Comparison of ENCODE assay signal across 11 cellular contexts in the genomic region with DNA sequence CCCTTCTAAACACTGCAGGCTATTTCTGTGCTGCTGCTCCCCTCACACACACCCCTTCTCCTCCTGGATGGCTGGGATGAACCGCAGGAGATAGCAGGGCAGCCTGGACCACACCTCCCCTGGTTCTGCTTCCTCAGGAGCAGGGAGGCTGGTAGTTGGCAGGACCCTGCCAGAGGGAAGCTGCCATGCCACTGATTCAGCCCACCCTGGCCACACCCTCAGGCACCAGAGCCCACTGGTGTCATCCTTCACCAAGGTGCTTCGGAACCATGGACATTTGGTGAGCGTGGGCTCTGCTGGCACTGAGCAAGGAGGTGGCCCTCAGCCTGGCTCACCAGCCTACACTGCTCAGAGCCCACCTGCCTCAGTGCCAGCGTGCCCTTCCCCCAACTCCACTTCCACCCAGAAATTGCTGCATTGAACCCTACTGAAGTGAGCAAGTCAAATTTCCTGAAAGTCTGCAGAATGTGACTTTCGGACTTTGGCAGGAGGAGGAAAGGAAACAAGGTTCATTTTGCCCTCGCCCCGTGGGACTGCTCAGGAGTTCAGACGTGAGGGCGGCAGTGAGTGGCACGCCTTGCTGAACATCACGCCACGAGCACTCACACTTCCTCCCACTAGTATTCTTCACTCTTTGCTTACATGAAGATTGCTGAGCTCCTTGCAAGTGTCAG. TPM values are rescaled to one million over a fixed set of nuclear protein-coding genes. Genes with fewer than 3 reads are reported as not detected.
A peak's percentile ranks its signal among the peaks of the same experiment; 100 is the strongest.
DNase-seq lines count a peak whose midpoint lies in the region; ATAC-seq, FAIRE-seq and TF ChIP-seq lines count a peak whose summit lies in the region.
"Had no signal": no experiment of that assay in that cellular context is flagged by ENCODE, and none has a peak within 500 bp of the region (broad histone marks: within the 10 kb centered on the region; RNA-seq: fewer than 3 reads in every experiment).

No MANE protein-coding gene starts in this region.

- no peak for DNase-seq in GM12892 (ENCODE audit: insufficient read length)
- peak; percentile 53 for DNase-seq in activated B cell treated with CpG ODN at 0.5 μM for 24 hours
- no peak for DNase-seq in keratinocyte (ENCODE audit: low read depth, low spot score)
- no peak for DNase-seq in GF-D8 (lab: John Stamatoyannopoulos, UW)
- no peak for DNase-seq in 8988T
- no peak for DNase-seq in SIG-M5 (lab: John Stamatoyannopoulos, UW)
- DNase-seq: activated CD4-positive, alpha-beta T cell treated with anti-CD3 and anti-CD28 coated beads, Interleukin-2, amount 10 ng/mL, durations not matched to agents 7 days and 5 days; NCI-H1092 treated with DMSO at 0.1 percent for 48 hours had no signal

- H3K9ac ChIP-seq in keratinocyte (ENCODE audit: control insufficient read depth, extremely low read depth, insufficient read depth, low read length) (no peak overlapping the region), skeletal muscle satellite cell (ENCODE audit: low read depth, low read length) (peak overlapping the region; percentile 61)

- no peak overlapping the region for H2AFZ ChIP-seq in keratinocyte (ENCODE audit: control insufficient read depth, low read length)

- H3K4me3 ChIP-seq in keratinocyte (ENCODE audit: control insufficient read depth in 2 of 3, extremely low read depth in 1 of 3, insufficient read depth in 2 of 3, low read depth in 1 of 3, low read length in 3 of 3) (no peak overlapping the region), skeletal muscle satellite cell (ENCODE audit: low read length) (peak overlapping the region; percentile 64)

- no peak for TF ChIP-seq POLR2A in GM12892 (IDR thresholded peaks at IDR 0.05; ENCODE audit: low read depth, low read length)

- H3K36me3 ChIP-seq in keratinocyte (ENCODE audit: control insufficient read depth in 2 of 2, extremely low read depth in 1 of 2, insufficient read depth in 2 of 2, low read length in 2 of 2) (no peaks in the 10 kb centered on the region), skeletal muscle satellite cell (ENCODE audit: insufficient read depth, low read length) (no peaks in the 10 kb centered on the region)

- intact Hi-C loops in activated B cell treated with CpG ODN at 0.5 μM for 24 hours (cut with micrococcal nuclease) = loop anchor here (1.0 to 2.0 kb wide), 5 partner anchors 13 to 37 kb away; no protein-coding TSS in a partner anchor

- H3K27ac Mint-ChIP-seq in activated B cell treated with CpG ODN at 0.5 μM for 24 hours = peak overlapping the region; percentile 89

- CTCF ChIA-PET in activated B cell treated with CpG ODN at 0.5 μM for 24 hours (lab: Charles Lee) = interaction anchor here (0.6 to 4.8 kb wide), 8 partner anchors 10 to 80 kb away, joined by 3 to 45 read pairs (median 3); a partner anchor contains a TSS

- POLR2A ChIA-PET in activated B cell treated with CpG ODN at 0.5 μM for 24 hours (lab: Charles Lee) = interaction anchor here (0.7 to 20.1 kb wide), 12 partner anchors 8 to 147 kb away, joined by 3 to 504 read pairs (median 7); a partner anchor contains a TSS

- H3K4me1 Mint-ChIP-seq in activated B cell treated with CpG ODN at 0.5 μM for 24 hours = peaks cover 64% of the 10 kb centered on the region

- no peaks in the 10 kb centered on the region for H4K20me1 ChIP-seq in keratinocyte (ENCODE audit: control insufficient read depth, extremely low read depth, insufficient read depth, low read length)

- H3K27me3 ChIP-seq in keratinocyte (ENCODE audit: control insufficient read depth, extremely low read depth, insufficient read depth, low read length) = peaks cover 21% of the 10 kb centered on the region
- peaks cover 24% of the 10 kb centered on the region for H3K27me3 ChIP-seq in skeletal muscle satellite cell (ENCODE audit: control insufficient read depth, insufficient read depth, low read length)

- H3K4me2 ChIP-seq in keratinocyte (ENCODE audit: control insufficient read depth, extremely low read depth, insufficient read depth, low read depth, low read length) (peak overlapping the region; percentile 58), skeletal muscle satellite cell (ENCODE audit: low read length) (peak overlapping the region; percentile 83)

- no peaks in the 10 kb centered on the region for H3K79me2 ChIP-seq in keratinocyte (ENCODE audit: control insufficient read depth, insufficient read depth, low read length)

- peak; percentile 81 for FAIRE-seq in GM12892 (lab: Jason Lieb, UNC)
- FAIRE-seq in keratinocyte (lab: Jason Lieb, UNC) = no peak
- FAIRE-seq: colon had no signal

- H3K4me1 ChIP-seq in keratinocyte (ENCODE audit: control insufficient read depth, extremely low read depth, insufficient read depth, low read length) (peaks cover 11% of the 10 kb centered on the region), skeletal muscle satellite cell (ENCODE audit: control insufficient read depth, insufficient read depth, low read length) (peaks cover 15% of the 10 kb centered on the region)

- dilution Hi-C loops in keratinocyte (cut with MboI; ENCODE audit: extremely low pct_ligation_motif_present, low sequenced_read_pairs) = no loop called here

- ATAC-seq in activated B cell treated with CpG ODN at 0.5 μM for 24 hours (ENCODE audit: low read depth) (peak; percentile 89), HG02884 (IDR thresholded peaks at IDR 0.05; ENCODE audit: unreplicated experiment) (no peak)

- H3K4me3 Mint-ChIP-seq in activated B cell treated with CpG ODN at 0.5 μM for 24 hours = peak overlapping the region; percentile 78
- H3K4me3 Mint-ChIP-seq: activated CD4-positive, alpha-beta T cell treated with anti-CD3 and anti-CD28 coated beads, Interleukin-2, amount 10 ng/mL, durations not matched to agents 7 days and 5 days had no signal

- no peaks in the 10 kb centered on the region for H3K27me3 Mint-ChIP-seq in activated B cell treated with CpG ODN at 0.5 μM for 24 hours

- H3K9me3 ChIP-seq in keratinocyte (ENCODE audit: control insufficient read depth, low read depth, low read length) (no peaks in the 10 kb centered on the region), skeletal muscle satellite cell (replicated peaks; ENCODE audit: low read length) (no peaks in the 10 kb centered on the region)

- H3K9me3 Mint-ChIP-seq in activated B cell treated with CpG ODN at 0.5 μM for 24 hours = no peaks in the 10 kb centered on the region
- H3K9me3 Mint-ChIP-seq: activated CD4-positive, alpha-beta T cell treated with anti-CD3 and anti-CD28 coated beads, Interleukin-2, amount 10 ng/mL, durations not matched to agents 7 days and 5 days had no signal

- no peaks in the 10 kb centered on the region for H3K36me3 Mint-ChIP-seq in activated B cell treated with CpG ODN at 0.5 μM for 24 hours (ENCODE audit: low read depth)

- no peak for TF ChIP-seq CTCF in activated B cell treated with CpG ODN at 0.5 μM for 24 hours (IDR thresholded peaks at IDR 0.05)
- TF ChIP-seq CTCF in keratinocyte (optimal IDR thresholded peaks at IDR 0.05 in 1 of 3, IDR thresholded peaks at IDR 0.05 in 1 of 3, conservative IDR thresholded peaks at IDR 0.05 in 1 of 3; ENCODE audit: extremely low read depth in 1 of 3, insufficient read depth in 2 of 3, low read length in 3 of 3) = no peak

- H3K9me1 ChIP-seq in keratinocyte (ENCODE audit: control insufficient read depth, extremely low read depth, insufficient read depth, low read length) = no peaks in the 10 kb centered on the region

- H3K27ac ChIP-seq in keratinocyte (ENCODE audit: control insufficient read depth, insufficient read depth, low read length) = no peak overlapping the region

RNA-seq across cellular contexts. Expression of a gene that starts 26.3 kb away (rescaled TPM):
- polyA plus RNA-seq in GM12892 (2012; ENCODE audit: missing spikeins) = 22.2 TPM
- total RNA-seq in activated B cell treated with CpG ODN at 0.5 μM for 24 hours = 353 and 376 TPM in 2 replicates
- polyA plus RNA-seq in keratinocyte = 0.05 to 0.30 TPM (median 0.13 TPM) in 3 replicates
- 0.07 TPM for polyA plus RNA-seq in keratinocyte (2011; ENCODE audit: low read depth)
- 0.04 and 0.12 TPM in 2 replicates for polyA plus RNA-seq in keratinocyte (2011; cell fraction: cytosol; rRNA removed)
- polyA plus RNA-seq in keratinocyte (2011; cell fraction: nucleus; rRNA removed) = 0.15 and 0.72 TPM in 2 replicates
- polyA plus RNA-seq in keratinocyte (2012; ENCODE audit: low replicate concordance) = 0.02 and 0.24 TPM in 2 replicates
- polyA minus RNA-seq in keratinocyte = 0.16 to 0.36 TPM (median 0.16 TPM) in 3 replicates
- polyA minus RNA-seq in keratinocyte (2011; cell fraction: cytosol; rRNA and poly(A)+ RNA removed) = not detected
- 0.32 and 1.0 TPM in 2 replicates for polyA minus RNA-seq in keratinocyte (2011; cell fraction: nucleus; rRNA and poly(A)+ RNA removed)
- under 0.01 and 0.44 TPM in 2 replicates for total RNA-seq in skeletal muscle satellite cell (2012; rRNA removed)

RNA-seq across cellular contexts. Expression of a gene that starts 43.4 kb away (rescaled TPM):
- polyA plus RNA-seq in GM12892 (2012; ENCODE audit: missing spikeins) = 488 TPM
- total RNA-seq in activated B cell treated with CpG ODN at 0.5 μM for 24 hours = 183 and 217 TPM in 2 replicates
- polyA plus RNA-seq in keratinocyte = 272 to 407 TPM (median 324 TPM) in 3 replicates
- polyA plus RNA-seq in keratinocyte (2011; ENCODE audit: low read depth) = 2,431 TPM
- polyA plus RNA-seq in keratinocyte (2011; cell fraction: cytosol; rRNA removed) = 406 and 414 TPM in 2 replicates
- 131 and 140 TPM in 2 replicates for polyA plus RNA-seq in keratinocyte (2011; cell fraction: nucleus; rRNA removed)
- polyA plus RNA-seq in keratinocyte (2012; ENCODE audit: low replicate concordance) = 226 and 292 TPM in 2 replicates
- 16.3 to 86.8 TPM (median 71.1 TPM) in 3 replicates for polyA minus RNA-seq in keratinocyte
- 121 TPM for polyA minus RNA-seq in keratinocyte (2011; cell fraction: cytosol; rRNA and poly(A)+ RNA removed)
- 18.7 and 29.6 TPM in 2 replicates for polyA minus RNA-seq in keratinocyte (2011; cell fraction: nucleus; rRNA and poly(A)+ RNA removed)
- total RNA-seq in skeletal muscle satellite cell (2012; rRNA removed) = 61.1 and 87.6 TPM in 2 replicates
